Comparison of ENCODE assay signal across 15 cellular contexts in genomic region chr17:81877569-81877968, GRCh38. TPM values are rescaled to one million over a fixed set of nuclear protein-coding genes. Genes with fewer than 3 reads are reported as not detected.
A peak's percentile ranks its signal among the peaks of the same experiment; 100 is the strongest.
DNase-seq lines count a peak whose midpoint lies in the region; ATAC-seq, FAIRE-seq and TF ChIP-seq lines count a peak whose summit lies in the region.
"Had no signal": no experiment of that assay in that cellular context is flagged by ENCODE, and none has a peak within 500 bp of the region (broad histone marks: within the 10 kb centered on the region; RNA-seq: fewer than 3 reads in every experiment).

No MANE protein-coding gene starts in this region.

- no peaks in the 10 kb centered on the region for H3K27me3 Mint-ChIP-seq in T-helper 1 cell treated with Interleukin-12 subunit alpha and Interleukin-12 subunit beta and Interleukin-4 antibody, amounts not matched to agents 30 μg/mL and 1 μg/mL, for 36 hours (ENCODE audit: low read depth)
- no peaks in the 10 kb centered on the region for H3K27me3 Mint-ChIP-seq in activated naive CD8-positive, alpha-beta T cell treated with anti-CD3 and anti-CD28 coated beads, Interleukin-2, amount 50 U/mL, for 24 hours

- peak overlapping the region; percentile 22 for H2AK9ac ChIP-seq in IMR-90 (replicated peaks; ENCODE audit: low read depth, low read length, poor library complexity)

- peaks cover 6% of the 10 kb centered on the region for H3K4me1 Mint-ChIP-seq in T-helper 1 cell treated with Interleukin-12 subunit alpha and Interleukin-12 subunit beta and Interleukin-4 antibody, amounts not matched to agents 30 μg/mL and 1 μg/mL, for 36 hours (ENCODE audit: low read depth)
- peaks cover 21% of the 10 kb centered on the region for H3K4me1 Mint-ChIP-seq in activated naive CD8-positive, alpha-beta T cell treated with anti-CD3 and anti-CD28 coated beads, Interleukin-2, amount 50 U/mL, for 24 hours

- TF ChIP-seq RAD21 in IMR-90 (IDR thresholded peaks at IDR 0.05; ENCODE audit: low read length) (no peak), K562 (CRISPR knock-in tag; conservative IDR thresholded peaks at IDR 0.05 in 1 of 2, IDR thresholded peaks at IDR 0.05 in 1 of 2) (no peak)

- TF ChIP-seq CTCF in IMR-90 (conservative IDR thresholded peaks at IDR 0.05; ENCODE audit: low read depth, low read length) = no peak
- no peak for TF ChIP-seq CTCF in K562 (IDR thresholded peaks at IDR 0.05 in 2 of 3, conservative IDR thresholded peaks at IDR 0.05 in 1 of 3; ENCODE audit: insufficient read depth in 2 of 3, low read depth in 1 of 3, low read length in 3 of 3)
- no peak for TF ChIP-seq CTCF in lower lobe of right lung (IDR thresholded peaks at IDR 0.05)

- dilution Hi-C loops in IMR-90 (cut with HindIII; ENCODE audit: low sequenced_read_pairs, unreplicated experiment) = no loop called here

- intact Hi-C loops in IMR-90 (cut with micrococcal nuclease) = no loop called here
- intact Hi-C loops in K562 (cut with micrococcal nuclease) = no loop called here
- intact Hi-C loops in lower lobe of right lung (cut with DNase I) = no loop called here

- peaks cover 25% of the 10 kb centered on the region for H3K36me3 Mint-ChIP-seq in T-helper 1 cell treated with Interleukin-12 subunit alpha and Interleukin-12 subunit beta and Interleukin-4 antibody, amounts not matched to agents 30 μg/mL and 1 μg/mL, for 36 hours (ENCODE audit: low read depth)
- H3K36me3 Mint-ChIP-seq in activated naive CD8-positive, alpha-beta T cell treated with anti-CD3 and anti-CD28 coated beads, Interleukin-2, amount 50 U/mL, for 24 hours (ENCODE audit: low read depth) = peaks cover 41% of the 10 kb centered on the region

- ATAC-seq in IMR-90 (ENCODE audit: low read depth) (no peak), K562 (no peak), HG03521 (IDR thresholded peaks at IDR 0.05; ENCODE audit: unreplicated experiment) (no peak), lower lobe of right lung (no peak)
- ATAC-seq in activated naive CD8-positive, alpha-beta T cell treated with anti-CD3 and anti-CD28 coated beads, Interleukin-2, amount 50 U/mL, for 24 hours = no peak

- H2AK5ac ChIP-seq in IMR-90 (ENCODE audit: low read depth, low read length) (peak overlapping the region; percentile 92), neuronal stem cell (ENCODE audit: low read depth, low read length) (no peak overlapping the region)

- no peak overlapping the region; the same call in 1 of the 2 replicates for H3K56ac ChIP-seq in IMR-90 (ENCODE audit: extremely low read depth, insufficient read depth, low read length)

- H3K4me2 ChIP-seq in IMR-90 (ENCODE audit: low read depth, low read length) = no peak overlapping the region
- no peak overlapping the region for H3K4me2 ChIP-seq in K562 (ENCODE audit: insufficient read depth, low read length)
- H3K4me2 ChIP-seq in neuronal stem cell (ENCODE audit: insufficient read depth, low read length, poor library complexity, severe bottlenecking) = no peak overlapping the region
- H3K4me2 ChIP-seq: BLaER1 had no signal

- H4K8ac ChIP-seq in IMR-90 (ENCODE audit: low read depth in 2 of 2, low read length in 2 of 2) = peak overlapping the region in 1 of 2 experiments; percentile 8; a peak in 1 of 4 replicates
- no peak overlapping the region for H4K8ac ChIP-seq in neuronal stem cell (ENCODE audit: low read depth, low read length)

- H2BK15ac ChIP-seq in IMR-90 (ENCODE audit: low read depth, low read length) (peak overlapping the region; percentile 84; the same call in 2 of the 3 replicates), neuronal stem cell (ENCODE audit: low read length) (no peak overlapping the region)

- no peaks in the 10 kb centered on the region for H3K9me3 Mint-ChIP-seq in T-helper 1 cell treated with Interleukin-12 subunit alpha and Interleukin-12 subunit beta and Interleukin-4 antibody, amounts not matched to agents 30 μg/mL and 1 μg/mL, for 36 hours
- H3K9me3 Mint-ChIP-seq in activated naive CD8-positive, alpha-beta T cell treated with anti-CD3 and anti-CD28 coated beads, Interleukin-2, amount 50 U/mL, for 24 hours = no peaks in the 10 kb centered on the region

- TF ChIP-seq EP300 in K562 (IDR thresholded peaks at IDR 0.05; ENCODE audit: low read length) = no peak

- H3K18ac ChIP-seq in IMR-90 (ENCODE audit: low read depth, low read length) = peak overlapping the region; percentile 16
- no peak overlapping the region for H3K18ac ChIP-seq in neuronal stem cell (ENCODE audit: low read length)

- in situ Hi-C loops in IMR-90 (cut with MboI; ENCODE audit: low sequenced_read_pairs) = no loop called here
- in situ Hi-C loops in K562 (cut with MboI) = no loop called here

- H3K4ac ChIP-seq in IMR-90 (ENCODE audit: low read depth, low read length) = peak overlapping the region; percentile 80
- H3K4ac ChIP-seq in neuronal stem cell (ENCODE audit: low read length) = no peak overlapping the region

- H3K27ac ChIP-seq in IMR-90 (ENCODE audit: insufficient read depth, low read length) = peak overlapping the region; percentile 92; the same call in 1 of the 2 replicates
- no peak overlapping the region for H3K27ac ChIP-seq in K562 (ENCODE audit: extremely low read depth, low read depth, low read length)
- no peak overlapping the region for H3K27ac ChIP-seq in neuronal stem cell (replicated peaks; ENCODE audit: low read length)
- H3K27ac ChIP-seq in lower lobe of right lung = no peak overlapping the region
- H3K27ac ChIP-seq: 22Rv1, BLaER1, GM23248 had no signal

- H2BK12ac ChIP-seq in neuronal stem cell (ENCODE audit: low read length) = no peak overlapping the region

- BruUV-seq in IMR-90 (replicated peaks; lab: Mats Ljungman, UMichigan) (no TSS peak), K562 (replicated peaks; lab: Mats Ljungman, UMichigan) (no TSS peak)

- H2BK120ac ChIP-seq in IMR-90 (ENCODE audit: low read depth, low read length) (peak overlapping the region; percentile 77), neuronal stem cell (ENCODE audit: low read depth, low read length) (no peak overlapping the region)

- peak overlapping the region; percentile 89 for H2BK20ac ChIP-seq in IMR-90 (ENCODE audit: low read depth, low read length)

- no peaks in the 10 kb centered on the region for H3K9me3 ChIP-seq in IMR-90 (ENCODE audit: control insufficient read depth, insufficient read depth, low read length)
- H3K9me3 ChIP-seq in K562 (replicated peaks; ENCODE audit: control insufficient read depth, insufficient read depth, low read depth, low read length) = no peaks in the 10 kb centered on the region
- H3K9me3 ChIP-seq in neuronal stem cell (replicated peaks in 1 of 2; ENCODE audit: control insufficient read depth in 2 of 2, insufficient read depth in 1 of 2, low read depth in 1 of 2, low read length in 2 of 2) = peaks cover 0 to 5% of the 10 kb centered on the region in 2 donors
- H3K9me3 ChIP-seq in lower lobe of right lung = no peaks in the 10 kb centered on the region
- H3K9me3 ChIP-seq: BLaER1 had no signal

- peak overlapping the region; percentile 59 for H3K27ac Mint-ChIP-seq in T-helper 1 cell treated with Interleukin-12 subunit alpha and Interleukin-12 subunit beta and Interleukin-4 antibody, amounts not matched to agents 30 μg/mL and 1 μg/mL, for 36 hours
- H3K27ac Mint-ChIP-seq in activated naive CD8-positive, alpha-beta T cell treated with anti-CD3 and anti-CD28 coated beads, Interleukin-2, amount 50 U/mL, for 24 hours = no peak overlapping the region

- H3K9ac ChIP-seq in IMR-90 (ENCODE audit: low read depth, low read length) = no peak overlapping the region
- peak overlapping the region in 1 of 2 experiments; percentile 76; a peak in 2 of 4 replicates for H3K9ac ChIP-seq in K562 (ENCODE audit: insufficient read depth in 1 of 2, low read depth in 2 of 2, low read length in 2 of 2)
- no peak overlapping the region for H3K9ac ChIP-seq in neuronal stem cell (ENCODE audit: low read depth, low read length, poor library complexity)
- H3K9ac ChIP-seq: BLaER1, GM23248 had no signal

- H3K23ac ChIP-seq in IMR-90 (ENCODE audit: low read depth, low read length) (peak overlapping the region; percentile 63), neuronal stem cell (ENCODE audit: low read depth, low read length, poor library complexity) (no peak overlapping the region)

- no peak for DNase-seq in T-helper 1 cell
- DNase-seq in IMR-90 = no peak
- no peak for DNase-seq in K562 (ENCODE audit: extremely low read depth in 1 of 4, low spot score in 3 of 4)
- no peak for DNase-seq in neuronal stem cell (ENCODE audit: low spot score)
- DNase-seq in lower lobe of right lung = no peak
- no peak for DNase-seq in activated naive CD8-positive, alpha-beta T cell treated with anti-CD3 and anti-CD28 coated beads, Interleukin-2, amount 50 U/mL, for 24 hours
- DNase-seq: AML-193, DMS53, GF-D8, GM23248, H7 had no signal

- H4K91ac ChIP-seq in IMR-90 (ENCODE audit: insufficient read depth, low read depth, low read length) (peak overlapping the region; percentile 80), neuronal stem cell (ENCODE audit: low read depth, low read length, poor library complexity) (no peak overlapping the region)

- no peaks in the 10 kb centered on the region for H3K27me3 ChIP-seq in IMR-90 (ENCODE audit: control insufficient read depth, insufficient read depth, low read length)
- no peaks in the 10 kb centered on the region for H3K27me3 ChIP-seq in K562 (ENCODE audit: control insufficient read depth in 2 of 2, insufficient read depth in 2 of 2, low read length in 2 of 2)
- H3K27me3 ChIP-seq in neuronal stem cell (ENCODE audit: control insufficient read depth in 3 of 3, insufficient read depth in 3 of 3, low read depth in 1 of 3, low read length in 3 of 3) = no peaks in the 10 kb centered on the region
- no peaks in the 10 kb centered on the region for H3K27me3 ChIP-seq in lower lobe of right lung (ENCODE audit: low read depth)
- H3K27me3 ChIP-seq: BLaER1 had no signal

- FAIRE-seq in K562 (lab: Jason Lieb, UNC) = no peak

- peak overlapping the region; percentile 53 for H2AFZ ChIP-seq in IMR-90 (replicated peaks; ENCODE audit: low read length, poor library complexity)
- no peak overlapping the region for H2AFZ ChIP-seq in K562 (ENCODE audit: low read depth, low read length)
- H2AFZ ChIP-seq in neuronal stem cell (ENCODE audit: low read length) = no peak overlapping the region
- H2AFZ ChIP-seq: GM23248 had no signal

- CTCF ChIA-PET in IMR-90 (lab: Yijun Ruan, JAX) (no interaction called here), K562 (lab: Yijun Ruan, JAX; ENCODE audit: low intra/inter-chr PET ratio) (no interaction called here)

- no peak for TF ChIP-seq POLR2A in IMR-90 (IDR thresholded peaks at IDR 0.05; ENCODE audit: low read depth, low read length)
- 0 out of 2 replicates have a peak, but pooled peaks have one; percentile 42 for TF ChIP-seq POLR2A in K562 (conservative IDR thresholded peaks at IDR 0.05)

- H3K4me1 ChIP-seq in IMR-90 (ENCODE audit: control insufficient read depth, insufficient read depth, low read length) (peaks cover 13% of the 10 kb centered on the region), K562 (replicated peaks in 1 of 2; ENCODE audit: control insufficient read depth in 2 of 2, insufficient read depth in 2 of 2, low read length in 2 of 2) (peaks cover 5 to 14% of the 10 kb centered on the region in 2 experiments; a peak in 4 of 5 replicates), neuronal stem cell (ENCODE audit: control insufficient read depth in 2 of 2, insufficient read depth in 1 of 2, low read depth in 1 of 2, low read length in 2 of 2) (no peaks in the 10 kb centered on the region), lower lobe of right lung (peaks cover 8% of the 10 kb centered on the region)

- WGBS in IMR-90 (ENCODE audit: extremely low coverage in 2 of 2, insufficient read length in 1 of 2), 2 experiments = 80% methylated on average over 1 of the region's 5 CpGs; no CpG with 5 or more reads in 1 of the 2 experiments
- 91% methylated on average over 5 of the region's 5 CpGs for WGBS in K562 (ENCODE audit: insufficient coverage, low coverage, missing lambda C conversion rate)
- no CpG with 5 or more reads among the region's 5 CpGs for WGBS in neuronal stem cell (ENCODE audit: extremely low coverage in 2 of 2, insufficient read length in 2 of 2, insufficient replicate concordance in 1 of 2), 2 donors

- POLR2A ChIA-PET in IMR-90 (lab: Charles Lee; ENCODE audit: unreplicated experiment) (no interaction called here), K562 (lab: Yijun Ruan, JAX) (interaction anchor here (7.3 kb wide), 1 partner anchor 10 kb away, joined by 85 read pairs; the partner anchor contains the start of genes ALYREF and ANAPC11)

- peak overlapping the region; percentile 25; the same call in 1 of the 2 replicates for H3K14ac ChIP-seq in IMR-90 (replicated peaks; ENCODE audit: low read depth, low read length)
- H3K14ac ChIP-seq in neuronal stem cell (ENCODE audit: low read length) = no peak overlapping the region

- H3K79me1 ChIP-seq in IMR-90 (ENCODE audit: low read depth in 1 of 2, low read length in 2 of 2) (peaks cover 17 to 51% of the 10 kb centered on the region in 2 experiments), neuronal stem cell (ENCODE audit: low read depth, low read length) (peaks cover 3% of the 10 kb centered on the region)

- H2BK5ac ChIP-seq in IMR-90 (ENCODE audit: low read depth, low read length, poor library complexity, severe bottlenecking) (peak overlapping the region; percentile 76), neuronal stem cell (ENCODE audit: low read length) (peak overlapping the region; percentile 66)

- H3K36me3 ChIP-seq in IMR-90 (ENCODE audit: control insufficient read depth, insufficient read depth, low read length) = peaks cover 9% of the 10 kb centered on the region
- peaks cover 48% of the 10 kb centered on the region for H3K36me3 ChIP-seq in K562 (ENCODE audit: control insufficient read depth, insufficient read depth, low read length)
- peaks cover 6 to 53% of the 10 kb centered on the region in 2 donors for H3K36me3 ChIP-seq in neuronal stem cell (replicated peaks in 1 of 2; ENCODE audit: control insufficient read depth in 2 of 2, insufficient read depth in 2 of 2, low read length in 2 of 2)
- H3K36me3 ChIP-seq in lower lobe of right lung = peaks cover 40% of the 10 kb centered on the region

- H3K4me3 Mint-ChIP-seq in T-helper 1 cell treated with Interleukin-12 subunit alpha and Interleukin-12 subunit beta and Interleukin-4 antibody, amounts not matched to agents 30 μg/mL and 1 μg/mL, for 36 hours = no peak overlapping the region
- no peak overlapping the region for H3K4me3 Mint-ChIP-seq in activated naive CD8-positive, alpha-beta T cell treated with anti-CD3 and anti-CD28 coated beads, Interleukin-2, amount 50 U/mL, for 24 hours

- H3K79me2 ChIP-seq in K562 (ENCODE audit: control insufficient read depth, insufficient read depth, low read length) = peaks cover 4% of the 10 kb centered on the region; the same call in 1 of the 3 replicates

- H4K20me1 ChIP-seq in IMR-90 (ENCODE audit: insufficient read depth, low read length) = peaks cover 5% of the 10 kb centered on the region; the same call in 1 of the 2 replicates
- H4K20me1 ChIP-seq in K562 (replicated peaks; ENCODE audit: control insufficient read depth, insufficient read depth, low read length) = no peaks in the 10 kb centered on the region
- H4K20me1 ChIP-seq: BLaER1 had no signal

- H3K4me3 ChIP-seq in IMR-90 (ENCODE audit: insufficient read depth, low read depth, low read length) = no peak overlapping the region
- H3K4me3 ChIP-seq in K562 = no peak overlapping the region
- H3K4me3 ChIP-seq in neuronal stem cell (ENCODE audit: low read length in 2 of 2) = no peak overlapping the region
- H3K4me3 ChIP-seq in lower lobe of right lung = no peak overlapping the region
- H3K4me3 ChIP-seq: BLaER1, GM23248 had no signal

- H3K9me1 ChIP-seq in IMR-90 (ENCODE audit: insufficient read depth, low read length) = peaks cover 21% of the 10 kb centered on the region
- no peaks in the 10 kb centered on the region for H3K9me1 ChIP-seq in K562 (ENCODE audit: control insufficient read depth, insufficient read depth, low read length)

- H4K5ac ChIP-seq in IMR-90 (ENCODE audit: low read depth, low read length) = peak overlapping the region; percentile 15

RNA-seq across cellular contexts. Expression of gene ARHGDIA, which starts 6.4 kb away (rescaled TPM):
- total RNA-seq in IMR-90 (2012; rRNA removed) (62.7 and 77.2 TPM in 2 replicates), K562 (2014; rRNA removed) (110 and 146 TPM in 2 replicates), K562 (2014; rRNA removed; fragmentation: Illumina TruSeq; extraction: Trizol) (39.8 and 58.3 TPM in 2 replicates), K562 (2015; rRNA removed; fragmentation: Illumina TruSeq; extraction: Trizol) (105 and 107 TPM in 2 replicates), K562 (2021) (321 and 340 TPM in 2 replicates), lower lobe of right lung (331 TPM)
- polyA plus RNA-seq in IMR-90 (2012; rRNA removed) (324 and 362 TPM in 2 replicates), K562 (2011; rRNA removed) (23.4 and 33.4 TPM in 2 replicates), K562 (2014; fragmentation: Illumina TruSeq; extraction: Trizol) (129 and 227 TPM in 2 replicates), K562 (2014; fragmentation: Nextera tagmentation; extraction: Ambion mirVana) (10 to 100 TPM in 1 of 2 experiments, 1 to 10 TPM in 1; 9.6 to 11.2 TPM), K562 (2014; rRNA removed) (97.6 and 114 TPM in 2 replicates)
- 214 and 386 TPM in 2 replicates for polyA plus RNA-seq in IMR-90 (2012; cell fraction: cytosol; rRNA removed)
- 425 and 839 TPM in 2 replicates for polyA plus RNA-seq in IMR-90 (2012; cell fraction: nucleus; rRNA removed; ENCODE audit: low replicate concordance)
- total RNA-seq in K562 (2011; cell fraction: chromatin; rRNA removed; ENCODE audit: low replicate concordance) = 54.5 and 180 TPM in 2 replicates
- total RNA-seq in K562 (2011; cell fraction: nucleolus; rRNA removed) = 155 and 173 TPM in 2 replicates
- total RNA-seq in K562 (2011; cell fraction: nucleoplasm; rRNA removed) = 62.4 and 82.4 TPM in 2 replicates
- 25.4 and 72.4 TPM in 2 replicates for polyA plus RNA-seq in K562 (2011; cell fraction: cytosol; rRNA removed)
- 85.3 and 131 TPM in 2 replicates for polyA plus RNA-seq in K562 (2011; cell fraction: nucleus; rRNA removed)
- polyA plus RNA-seq in K562 (2012) = 235 and 249 TPM in 2 replicates
- 8.6 and 11.9 TPM in 2 replicates for polyA minus RNA-seq in K562 (2011; rRNA and poly(A)+ RNA removed)
- polyA minus RNA-seq in K562 (2011; cell fraction: cytosol; rRNA and poly(A)+ RNA removed) = 45.1 and 68.4 TPM in 2 replicates
- polyA minus RNA-seq in K562 (2011; cell fraction: nucleus; rRNA and poly(A)+ RNA removed) = 61.9 and 68.2 TPM in 2 replicates
- 124 TPM for polyA plus RNA-seq in neuronal stem cell (2013, experiment 1 of 2)
- 118 TPM for polyA plus RNA-seq in neuronal stem cell (2013, experiment 2 of 2)

RNA-seq across cellular contexts. Expression of gene ALYREF, which starts 13.8 kb away (rescaled TPM):
- 144 and 159 TPM in 2 replicates for total RNA-seq in IMR-90 (2012; rRNA removed)
- 88.6 and 112 TPM in 2 replicates for polyA plus RNA-seq in IMR-90 (2012; rRNA removed)
- polyA plus RNA-seq in IMR-90 (2012; cell fraction: cytosol; rRNA removed) = 102 and 133 TPM in 2 replicates
- polyA plus RNA-seq in IMR-90 (2012; cell fraction: nucleus; rRNA removed; ENCODE audit: low replicate concordance) = 62.2 and 73.2 TPM in 2 replicates
- 29.1 and 64.1 TPM in 2 replicates for total RNA-seq in K562 (2011; cell fraction: chromatin; rRNA removed; ENCODE audit: low replicate concordance)
- 70.7 and 78.0 TPM in 2 replicates for total RNA-seq in K562 (2011; cell fraction: nucleolus; rRNA removed)
- total RNA-seq in K562 (2011; cell fraction: nucleoplasm; rRNA removed) = 41.9 and 54.1 TPM in 2 replicates
- 416 and 428 TPM in 2 replicates for total RNA-seq in K562 (2014; rRNA removed)
- 74.3 and 99.3 TPM in 2 replicates for total RNA-seq in K562 (2014; rRNA removed; fragmentation: Illumina TruSeq; extraction: Trizol)
- total RNA-seq in K562 (2015; rRNA removed; fragmentation: Illumina TruSeq; extraction: Trizol) = 225 and 227 TPM in 2 replicates
- 279 and 283 TPM in 2 replicates for total RNA-seq in K562 (2021)
- polyA plus RNA-seq in K562 (2011; rRNA removed) = 97.2 and 103 TPM in 2 replicates
- polyA plus RNA-seq in K562 (2011; cell fraction: cytosol; rRNA removed) = 93.7 and 166 TPM in 2 replicates
- 98.4 and 110 TPM in 2 replicates for polyA plus RNA-seq in K562 (2011; cell fraction: nucleus; rRNA removed)
- polyA plus RNA-seq in K562 (2012) = 112 and 177 TPM in 2 replicates
- 147 and 154 TPM in 2 replicates for polyA plus RNA-seq in K562 (2014; fragmentation: Illumina TruSeq; extraction: Trizol)
- polyA plus RNA-seq in K562 (2014; fragmentation: Nextera tagmentation; extraction: Ambion mirVana) = 1 to 10 TPM; 1.9 to 3.7 TPM
- 206 and 253 TPM in 2 replicates for polyA plus RNA-seq in K562 (2014; rRNA removed)
- polyA minus RNA-seq in K562 (2011; rRNA and poly(A)+ RNA removed) = 101 and 147 TPM in 2 replicates
- polyA minus RNA-seq in K562 (2011; cell fraction: cytosol; rRNA and poly(A)+ RNA removed) = 92.8 and 121 TPM in 2 replicates
- 36.5 and 40.0 TPM in 2 replicates for polyA minus RNA-seq in K562 (2011; cell fraction: nucleus; rRNA and poly(A)+ RNA removed)
- 76.8 TPM for polyA plus RNA-seq in neuronal stem cell (2013, experiment 1 of 2)
- polyA plus RNA-seq in neuronal stem cell (2013, experiment 2 of 2) = 74.5 TPM
- total RNA-seq in lower lobe of right lung = 42.7 TPM

RNA-seq across cellular contexts. Expression of gene ANAPC11, which starts 14.0 kb away (rescaled TPM):
- total RNA-seq in IMR-90 (2012; rRNA removed) (183 and 242 TPM in 2 replicates), K562 (2014; rRNA removed) (220 and 252 TPM in 2 replicates), K562 (2014; rRNA removed; fragmentation: Illumina TruSeq; extraction: Trizol) (32.5 and 41.2 TPM in 2 replicates), K562 (2015; rRNA removed; fragmentation: Illumina TruSeq; extraction: Trizol) (105 and 111 TPM in 2 replicates), K562 (2021) (214 and 217 TPM in 2 replicates), lower lobe of right lung (81.9 TPM)
- polyA plus RNA-seq in IMR-90 (2012; rRNA removed) (387 and 508 TPM in 2 replicates), K562 (2011; rRNA removed) (238 and 354 TPM in 2 replicates), K562 (2014; fragmentation: Illumina TruSeq; extraction: Trizol) (57.2 and 105 TPM in 2 replicates), K562 (2014; fragmentation: Nextera tagmentation; extraction: Ambion mirVana) (100 to 1,000 TPM; 154 to 255 TPM), K562 (2014; rRNA removed) (318 and 338 TPM in 2 replicates)
- 1,074 and 1,088 TPM in 2 replicates for polyA plus RNA-seq in IMR-90 (2012; cell fraction: cytosol; rRNA removed)
- 252 and 310 TPM in 2 replicates for polyA plus RNA-seq in IMR-90 (2012; cell fraction: nucleus; rRNA removed; ENCODE audit: low replicate concordance)
- total RNA-seq in K562 (2011; cell fraction: chromatin; rRNA removed; ENCODE audit: low replicate concordance) = 37.2 and 84.5 TPM in 2 replicates
- 109 and 116 TPM in 2 replicates for total RNA-seq in K562 (2011; cell fraction: nucleolus; rRNA removed)
- 83.3 and 88.4 TPM in 2 replicates for total RNA-seq in K562 (2011; cell fraction: nucleoplasm; rRNA removed)
- polyA plus RNA-seq in K562 (2011; cell fraction: cytosol; rRNA removed) = 720 and 811 TPM in 2 replicates
- 288 and 348 TPM in 2 replicates for polyA plus RNA-seq in K562 (2011; cell fraction: nucleus; rRNA removed)
- polyA plus RNA-seq in K562 (2012) = 288 and 382 TPM in 2 replicates
- 56.1 and 67.4 TPM in 2 replicates for polyA minus RNA-seq in K562 (2011; rRNA and poly(A)+ RNA removed)
- 52.4 and 82.6 TPM in 2 replicates for polyA minus RNA-seq in K562 (2011; cell fraction: cytosol; rRNA and poly(A)+ RNA removed)
- 24.8 and 36.9 TPM in 2 replicates for polyA minus RNA-seq in K562 (2011; cell fraction: nucleus; rRNA and poly(A)+ RNA removed)
- 316 TPM for polyA plus RNA-seq in neuronal stem cell (2013, experiment 1 of 2)
- polyA plus RNA-seq in neuronal stem cell (2013, experiment 2 of 2) = 330 TPM

RNA-seq across cellular contexts. Expression of gene P4HB, which starts 17.2 kb away (rescaled TPM):
- 917 and 932 TPM in 2 replicates for total RNA-seq in IMR-90 (2012; rRNA removed)
- polyA plus RNA-seq in IMR-90 (2012; rRNA removed) = 530 and 599 TPM in 2 replicates
- 309 and 642 TPM in 2 replicates for polyA plus RNA-seq in IMR-90 (2012; cell fraction: cytosol; rRNA removed)
- polyA plus RNA-seq in IMR-90 (2012; cell fraction: nucleus; rRNA removed; ENCODE audit: low replicate concordance) = 287 and 329 TPM in 2 replicates
- 722 and 1,069 TPM in 2 replicates for total RNA-seq in K562 (2011; cell fraction: chromatin; rRNA removed; ENCODE audit: low replicate concordance)
- total RNA-seq in K562 (2011; cell fraction: nucleolus; rRNA removed) = 564 and 610 TPM in 2 replicates
- total RNA-seq in K562 (2011; cell fraction: nucleoplasm; rRNA removed) = 598 and 659 TPM in 2 replicates
- total RNA-seq in K562 (2014; rRNA removed) = 587 and 588 TPM in 2 replicates
- total RNA-seq in K562 (2014; rRNA removed; fragmentation: Illumina TruSeq; extraction: Trizol) = 296 and 325 TPM in 2 replicates
- total RNA-seq in K562 (2015; rRNA removed; fragmentation: Illumina TruSeq; extraction: Trizol) = 404 and 420 TPM in 2 replicates
- total RNA-seq in K562 (2021) = 437 and 446 TPM in 2 replicates
- 75.9 and 116 TPM in 2 replicates for polyA plus RNA-seq in K562 (2011; rRNA removed)
- 46.6 and 61.5 TPM in 2 replicates for polyA plus RNA-seq in K562 (2011; cell fraction: cytosol; rRNA removed)
- polyA plus RNA-seq in K562 (2011; cell fraction: nucleus; rRNA removed) = 192 and 245 TPM in 2 replicates
- polyA plus RNA-seq in K562 (2012) = 600 and 818 TPM in 2 replicates
- 645 and 729 TPM in 2 replicates for polyA plus RNA-seq in K562 (2014; fragmentation: Illumina TruSeq; extraction: Trizol)
- 10 to 100 TPM in 1 of 2 experiments, 1 to 10 TPM in 1; 4.4 to 14.9 TPM for polyA plus RNA-seq in K562 (2014; fragmentation: Nextera tagmentation; extraction: Ambion mirVana)
- polyA plus RNA-seq in K562 (2014; rRNA removed) = 181 and 191 TPM in 2 replicates
- polyA minus RNA-seq in K562 (2011; rRNA and poly(A)+ RNA removed) = 66.8 and 103 TPM in 2 replicates
- polyA minus RNA-seq in K562 (2011; cell fraction: cytosol; rRNA and poly(A)+ RNA removed) = 123 and 191 TPM in 2 replicates
- 89.0 and 193 TPM in 2 replicates for polyA minus RNA-seq in K562 (2011; cell fraction: nucleus; rRNA and poly(A)+ RNA removed)
- polyA plus RNA-seq in neuronal stem cell (2013, experiment 1 of 2) = 321 TPM
- 298 TPM for polyA plus RNA-seq in neuronal stem cell (2013, experiment 2 of 2)
- 432 TPM for total RNA-seq in lower lobe of right lung

RNA-seq across cellular contexts. Expression of gene NPB, which starts 24.5 kb away (rescaled TPM):
- total RNA-seq in IMR-90 (2012; rRNA removed) (under 0.01 TPM in 1 of 2 replicates, not detected in the other), K562 (2014; rRNA removed) (0.14 and 0.57 TPM in 2 replicates), K562 (2014; rRNA removed; fragmentation: Illumina TruSeq; extraction: Trizol) (0.07 TPM in 1 of 2 replicates, not detected in the other), K562 (2015; rRNA removed; fragmentation: Illumina TruSeq; extraction: Trizol) (0.07 and 0.30 TPM in 2 replicates), K562 (2021) (0.53 and 0.65 TPM in 2 replicates), lower lobe of right lung (0.71 TPM)
- polyA plus RNA-seq in IMR-90 (2012; rRNA removed) (0.51 and 1.2 TPM in 2 replicates), K562 (2011; rRNA removed) (0.03 and 0.07 TPM in 2 replicates), K562 (2014; fragmentation: Illumina TruSeq; extraction: Trizol) (0.07 TPM in 1 of 2 replicates, not detected in the other), K562 (2014; fragmentation: Nextera tagmentation; extraction: Ambion mirVana) (under 1 TPM; 0.43 to 0.61 TPM), K562 (2014; rRNA removed) (0.07 TPM in 1 of 2 replicates, not detected in the other)
- 6.3 and 8.4 TPM in 2 replicates for polyA plus RNA-seq in IMR-90 (2012; cell fraction: cytosol; rRNA removed)
- polyA plus RNA-seq in IMR-90 (2012; cell fraction: nucleus; rRNA removed; ENCODE audit: low replicate concordance) = 0.63 and 1.9 TPM in 2 replicates
- total RNA-seq in K562 (2011; cell fraction: chromatin; rRNA removed; ENCODE audit: low replicate concordance) = 0.86 and 1.5 TPM in 2 replicates
- 1.3 TPM in 2 replicates for total RNA-seq in K562 (2011; cell fraction: nucleolus; rRNA removed)
- 1.2 and 1.4 TPM in 2 replicates for total RNA-seq in K562 (2011; cell fraction: nucleoplasm; rRNA removed)
- polyA plus RNA-seq in K562 (2011; cell fraction: cytosol; rRNA removed) = 0.06 and 0.88 TPM in 2 replicates
- 0.26 TPM in 1 of 2 replicates, not detected in the other for polyA plus RNA-seq in K562 (2011; cell fraction: nucleus; rRNA removed)
- polyA plus RNA-seq in K562 (2012) = 0.52 TPM in 1 of 2 replicates, not detected in the other
- 0.21 TPM in 2 replicates for polyA minus RNA-seq in K562 (2011; rRNA and poly(A)+ RNA removed)
- polyA minus RNA-seq in K562 (2011; cell fraction: cytosol; rRNA and poly(A)+ RNA removed) = not detected in 2 replicates
- 0.40 and 0.78 TPM in 2 replicates for polyA minus RNA-seq in K562 (2011; cell fraction: nucleus; rRNA and poly(A)+ RNA removed)
- 2.0 TPM for polyA plus RNA-seq in neuronal stem cell (2013, experiment 1 of 2)
- polyA plus RNA-seq in neuronal stem cell (2013, experiment 2 of 2) = 1.5 TPM
